Comparison of ENCODE assay signal across 17 cellular contexts in the genomic region with DNA sequence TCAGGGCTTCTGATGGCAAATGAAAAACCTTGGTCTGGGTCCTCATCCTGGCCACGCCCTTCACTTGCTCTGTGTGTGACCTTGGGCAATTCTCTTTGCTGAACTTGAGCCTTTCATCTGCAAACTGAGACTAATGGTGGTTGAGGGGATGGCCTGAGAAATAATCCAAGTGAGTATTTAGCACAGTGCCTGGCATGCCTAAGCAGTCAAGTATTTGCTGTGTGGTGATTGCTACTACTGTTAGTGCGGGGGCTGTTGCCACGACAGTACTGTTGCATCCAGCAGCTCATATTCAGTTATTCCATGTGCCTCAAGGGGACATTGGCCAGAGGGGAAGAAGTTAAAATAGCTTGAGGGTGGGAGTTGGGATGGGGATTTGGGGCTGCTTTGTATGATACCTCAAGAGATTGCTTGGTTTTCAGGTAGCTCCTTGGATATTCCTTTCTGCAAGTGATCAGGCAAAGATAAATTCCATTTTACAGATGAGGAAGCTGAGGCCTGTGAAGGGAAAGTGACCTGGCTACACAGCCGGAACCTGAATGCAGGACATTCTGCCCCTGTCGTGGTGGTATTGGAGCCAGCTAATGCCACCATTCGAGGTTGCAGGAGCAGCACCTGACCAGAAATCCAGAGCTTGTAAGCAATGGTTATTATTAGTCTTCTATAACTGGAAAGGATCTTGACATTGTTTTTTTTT. TPM values are rescaled to one million over a fixed set of nuclear protein-coding genes. Genes with fewer than 3 reads are reported as not detected.
DNase-seq lines count a peak whose midpoint lies in the region; ATAC-seq, FAIRE-seq and TF ChIP-seq lines count a peak whose summit lies in the region.
"Had no signal": no experiment of that assay in that cellular context is flagged by ENCODE, and none has a peak within 500 bp of the region (broad histone marks: within the 10 kb centered on the region; RNA-seq: fewer than 3 reads in every experiment).

No MANE protein-coding gene starts in this region.

- no peak for TF ChIP-seq CTCF in HepG2 (CRISPR knock-in tag; IDR thresholded peaks at IDR 0.05)
- TF ChIP-seq CTCF in right lobe of liver (IDR thresholded peaks at IDR 0.05): no peak
- no peak for TF ChIP-seq CTCF in RWPE2 (IDR thresholded peaks at IDR 0.05; ENCODE audit: poor library complexity, severe bottlenecking)
- no peak for TF ChIP-seq CTCF in kidney (IDR thresholded peaks at IDR 0.05; ENCODE audit: borderline replicate concordance, extremely low read depth, insufficient read depth)

- POLR2A ChIA-PET in HepG2 (lab: Yijun Ruan, JAX): no interaction called here

- H3K4me2 ChIP-seq in HepG2 (ENCODE audit: low read depth, low read length): no peak overlapping the region

- in situ Hi-C loops in HepG2 (cut with HindIII; ENCODE audit: extremely low pct_ligation_motif_present, low pct_unique_long_range_greater_than_20kb) (no loop called here), G401 (cut with HindIII; ENCODE audit: low sequenced_read_pairs) (no loop called here)

- H3K36me3 ChIP-seq in HepG2 (replicated peaks in 1 of 2; ENCODE audit: control insufficient read depth in 1 of 2, insufficient read depth in 2 of 2, low read length in 2 of 2) (no peaks in the 10 kb centered on the region), right lobe of liver (no peaks in the 10 kb centered on the region), RWPE2 (ENCODE audit: low read depth) (no peaks in the 10 kb centered on the region), kidney (ENCODE audit: control insufficient read depth in 1 of 2, insufficient read depth in 2 of 2, low read length in 2 of 2) (peaks cover 0 to 8% of the 10 kb centered on the region in 2 donors), small intestine (ENCODE audit: control insufficient read depth in 2 of 2, insufficient read depth in 2 of 2, low read length in 2 of 2) (no peaks in the 10 kb centered on the region)
- H3K36me3 ChIP-seq: BLaER1 treated with 17β-estradiol and CSF1 and Interleukin-3, amounts not matched to agents 10 nM and 100 nM; HAP-1 had no signal

- CTCF ChIA-PET in HepG2 (lab: Yijun Ruan, JAX; ENCODE audit: low intra/inter-chr PET ratio, low total read pairs): no interaction called here

- TF ChIP-seq EP300 in HepG2 (IDR thresholded peaks at IDR 0.05; ENCODE audit: low read depth in 2 of 2, low read length in 2 of 2) (no peak), HepG2 (CRISPR knock-in tag; IDR thresholded peaks at IDR 0.05; ENCODE audit: borderline replicate concordance) (no peak)

- no peaks in the 10 kb centered on the region for H4K20me1 ChIP-seq in HepG2 (ENCODE audit: insufficient read depth, low read length)
- H4K20me1 ChIP-seq: BLaER1 treated with 17β-estradiol and CSF1 and Interleukin-3, amounts not matched to agents 10 nM and 100 nM had no signal

- FAIRE-seq in HepG2 (lab: Jason Lieb, UNC): no peak
- FAIRE-seq in kidney (lab: Jason Lieb, UNC): no peak
- FAIRE-seq in small intestine (lab: Jason Lieb, UNC): no peak
- FAIRE-seq in GM12892 (lab: Jason Lieb, UNC): no peak
- FAIRE-seq: GM12878 had no signal

- H3K4me3 ChIP-seq in HepG2 (replicated peaks in 1 of 3; ENCODE audit: insufficient read depth in 1 of 3, low read depth in 2 of 3, low read length in 3 of 3) (no peak overlapping the region), right lobe of liver (no peak overlapping the region), RWPE2 (ENCODE audit: severe bottlenecking) (no peak overlapping the region), kidney (ENCODE audit: low read length in 2 of 2) (no peak overlapping the region), small intestine (ENCODE audit: low read depth in 1 of 2, low read length in 2 of 2) (no peak overlapping the region)
- H3K4me3 ChIP-seq: BLaER1 treated with 17β-estradiol and CSF1 and Interleukin-3, amounts not matched to agents 10 nM and 100 nM; GM12878; HAP-1 had no signal

- H3K27ac ChIP-seq in HepG2 (ENCODE audit: extremely low read length, insufficient read depth, low read length) (no peak overlapping the region), right lobe of liver (no peak overlapping the region), RWPE2 (ENCODE audit: poor library complexity, severe bottlenecking) (no peak overlapping the region), kidney (ENCODE audit: low read depth in 2 of 2, low read length in 2 of 2) (peak overlapping the region; percentile 60 to 73), small intestine (ENCODE audit: low read depth in 1 of 2, low read length in 1 of 2) (no peak overlapping the region)
- H3K27ac ChIP-seq: 22Rv1 had no signal

- no TSS peak for BruUV-seq in HepG2 (replicated peaks; lab: Mats Ljungman, UMichigan)

- no peak overlapping the region for H2AFZ ChIP-seq in HepG2 (ENCODE audit: low read length)

- TF ChIP-seq RAD21 in HepG2 (CRISPR knock-in tag; IDR thresholded peaks at IDR 0.05): no peak

- DNase-seq in HepG2 (ENCODE audit: low spot score) (peak; percentile 35), right lobe of liver (no peak), RWPE2 (ENCODE audit: low spot score) (no peak), kidney (no peak), small intestine (no peak), GM12892 (ENCODE audit: insufficient read length) (no peak), G401 (ENCODE audit: low spot score) (no peak)
- DNase-seq: CD4-positive, CD25-positive, alpha-beta regulatory T cell; DMS53; GOT3; Kasumi-1; KBM-7 had no signal

- WGBS in HepG2 (ENCODE audit: low lambda C conversion rate): 55% methylated on average over 6 of the region's 6 CpGs
- 77% methylated on average over 5 of the region's 6 CpGs for WGBS in right lobe of liver (ENCODE audit: insufficient coverage, low coverage, low lambda C conversion rate, missing lambda C conversion rate)
- 87 to 91% (median 90%) methylated on average over 6 of the region's 6 CpGs for WGBS in small intestine, 3 donors

- H3K27me3 ChIP-seq in HepG2 (ENCODE audit: control insufficient read depth in 1 of 2, insufficient read depth in 2 of 2, low read length in 2 of 2) (peaks cover 3 to 23% of the 10 kb centered on the region in 2 experiments; a peak in 4 of 5 replicates), right lobe of liver (no peaks in the 10 kb centered on the region), RWPE2 (ENCODE audit: insufficient read depth, poor library complexity, severe bottlenecking) (no peaks in the 10 kb centered on the region), small intestine (ENCODE audit: control insufficient read depth in 2 of 2, insufficient read depth in 2 of 2, low read length in 2 of 2) (no peaks in the 10 kb centered on the region)
- H3K27me3 ChIP-seq: BLaER1 treated with 17β-estradiol and CSF1 and Interleukin-3, amounts not matched to agents 10 nM and 100 nM had no signal

- H3K4me1 ChIP-seq in HepG2 (ENCODE audit: insufficient read depth, low read length) (peaks cover 36% of the 10 kb centered on the region), right lobe of liver (no peaks in the 10 kb centered on the region), RWPE2 (ENCODE audit: insufficient read depth, poor library complexity, severe bottlenecking) (no peaks in the 10 kb centered on the region), kidney (ENCODE audit: control insufficient read depth in 1 of 2, insufficient read depth in 1 of 2, low read depth in 1 of 2, low read length in 2 of 2) (peaks cover 37 to 38% of the 10 kb centered on the region in 2 donors), small intestine (ENCODE audit: control insufficient read depth in 2 of 2, insufficient read depth in 1 of 2, low read depth in 1 of 2, low read length in 1 of 2) (peaks cover 0 to 5% of the 10 kb centered on the region in 2 donors)
- H3K4me1 ChIP-seq: HAP-1 had no signal

- no peak for TF ChIP-seq POLR2A in HepG2 (IDR thresholded peaks at IDR 0.05; ENCODE audit: insufficient read depth in 1 of 2, low read depth in 2 of 2, low read length in 2 of 2)
- no peak for TF ChIP-seq POLR2A in right lobe of liver (IDR thresholded peaks at IDR 0.05)
- no peak for TF ChIP-seq POLR2A in GM12892 (IDR thresholded peaks at IDR 0.05; ENCODE audit: low read depth, low read length)

- H3K9me3 ChIP-seq in HepG2 (ENCODE audit: low read length) (no peaks in the 10 kb centered on the region), right lobe of liver (no peaks in the 10 kb centered on the region), RWPE2 (ENCODE audit: severe bottlenecking) (no peaks in the 10 kb centered on the region), kidney (ENCODE audit: control insufficient read depth in 1 of 2, low read length in 2 of 2) (no peaks in the 10 kb centered on the region), small intestine (ENCODE audit: control insufficient read depth, low read depth) (no peaks in the 10 kb centered on the region)
- H3K9me3 ChIP-seq: BLaER1 treated with 17β-estradiol and CSF1 and Interleukin-3, amounts not matched to agents 10 nM and 100 nM; HAP-1 had no signal

- no peaks in the 10 kb centered on the region for H3K79me2 ChIP-seq in HepG2 (ENCODE audit: insufficient read depth, low read length)

- intact Hi-C loops in HepG2 (cut with micrococcal nuclease; ENCODE audit: unreplicated experiment): no loop called here
- intact Hi-C loops in right lobe of liver (cut with DNase I): no loop called here
- intact Hi-C loops in kidney (cut with DNase I): no loop called here

- no peak overlapping the region for H3K9ac ChIP-seq in HepG2 (ENCODE audit: insufficient read depth, low read depth, low read length)
- no peak overlapping the region for H3K9ac ChIP-seq in kidney (ENCODE audit: low read length in 2 of 2)
- H3K9ac ChIP-seq: BLaER1 treated with 17β-estradiol and CSF1 and Interleukin-3, amounts not matched to agents 10 nM and 100 nM had no signal

- no peak; the same call in 1 of the 3 replicates for ATAC-seq in HepG2
- no peak for ATAC-seq in right lobe of liver
- 0 out of 3 replicates have a peak, but pooled peaks have one; percentile 15 for ATAC-seq in RWPE2 (ENCODE audit: low read depth)
- no peak for ATAC-seq in HG03097 (IDR thresholded peaks at IDR 0.05; ENCODE audit: low FRiP score, unreplicated experiment)
- ATAC-seq: GM12878 had no signal

RNA-seq across cellular contexts. Expression of a gene that starts 45.1 kb away (rescaled TPM):
- total RNA-seq in HepG2 (2016; rRNA removed; fragmentation: Illumina TruSeq; extraction: Trizol) (16.7 and 20.8 TPM in 2 replicates), right lobe of liver (10 to 100 TPM in 1 of 6 experiments, 1 to 10 TPM in 5; 3.1 to 13.2 (median 5.3) TPM), kidney (230 TPM)
- 17.4 and 17.7 TPM in 2 replicates for total RNA-seq in HepG2 (2016; cell fraction: cytosol; rRNA removed; fragmentation: Illumina TruSeq; extraction: Trizol; ENCODE audit: low read depth)
- total RNA-seq in HepG2 (2016; cell fraction: insoluble cytoplasmic fraction; rRNA removed; fragmentation: Illumina TruSeq; extraction: Trizol): 14.4 and 18.0 TPM in 2 replicates
- 56.5 and 60.6 TPM in 2 replicates for total RNA-seq in HepG2 (2016; cell fraction: membrane; rRNA removed; fragmentation: Illumina TruSeq; extraction: Trizol)
- 12.9 and 17.3 TPM in 2 replicates for total RNA-seq in HepG2 (2016; cell fraction: nucleus; rRNA removed; fragmentation: Illumina TruSeq; extraction: Trizol)
- polyA plus RNA-seq in HepG2 (2011; rRNA removed) (39.0 and 53.0 TPM in 2 replicates), kidney (ENCODE audit: insufficient read depth, low read depth, low replicate concordance) (53.2 TPM), small intestine (10 to 100 TPM; 10.5 to 14.2 (median 11.0) TPM)
- polyA plus RNA-seq in HepG2 (2011; cell fraction: cytosol; rRNA removed): 32.6 and 36.6 TPM in 2 replicates
- 28.0 and 46.3 TPM in 2 replicates for polyA plus RNA-seq in HepG2 (2011; cell fraction: nucleus; rRNA removed)
- 66.5 and 66.8 TPM in 2 replicates for polyA plus RNA-seq in HepG2 (2012)
- 51.2 and 58.4 TPM in 2 replicates for polyA plus RNA-seq in HepG2 (2016; cell fraction: cytosol; fragmentation: Illumina TruSeq; extraction: Trizol; ENCODE audit: low read depth)
- 34.8 and 53.2 TPM in 2 replicates for polyA plus RNA-seq in HepG2 (2016; cell fraction: insoluble cytoplasmic fraction; fragmentation: Illumina TruSeq; extraction: Trizol; ENCODE audit: low read depth)
- polyA plus RNA-seq in HepG2 (2016; cell fraction: membrane; fragmentation: Illumina TruSeq; extraction: Trizol; ENCODE audit: low read depth): 96.9 and 114 TPM in 2 replicates
- polyA plus RNA-seq in HepG2 (2016; cell fraction: nucleus; fragmentation: Illumina TruSeq; extraction: Trizol; ENCODE audit: insufficient read depth, low read depth): 24.4 and 28.5 TPM in 2 replicates
- 15.0 and 50.3 TPM in 2 replicates for polyA minus RNA-seq in HepG2 (2011; rRNA and poly(A)+ RNA removed; ENCODE audit: low replicate concordance)
- polyA minus RNA-seq in HepG2 (2011; cell fraction: cytosol; rRNA and poly(A)+ RNA removed): 28.8 and 48.7 TPM in 2 replicates
- polyA minus RNA-seq in HepG2 (2011; cell fraction: nucleus; rRNA and poly(A)+ RNA removed): 20.4 and 20.9 TPM in 2 replicates
- polyA plus RNA-seq in GM12892 (2012; ENCODE audit: missing spikeins): 0.70 TPM
- total RNA-seq in G401 (2014; rRNA removed; shearing (Covaris generic)): 12.9 and 22.7 TPM in 2 replicates
- polyA plus RNA-seq: CD4-positive, CD25-positive, alpha-beta regulatory T cell had no signal

Comparison
In these comparisons a context has a peak if more than half of its experiments do, and no peak if none do; other contexts are left out.
1. H3K27ac ChIP-seq: peak in kidney (2 of 2); none in HepG2 (single experiment), right lobe of liver (0 of 3), RWPE2 (single experiment) and small intestine (0 of 2).